Comparison of ENCODE assay signal across 28 cellular contexts in the genomic region with DNA sequence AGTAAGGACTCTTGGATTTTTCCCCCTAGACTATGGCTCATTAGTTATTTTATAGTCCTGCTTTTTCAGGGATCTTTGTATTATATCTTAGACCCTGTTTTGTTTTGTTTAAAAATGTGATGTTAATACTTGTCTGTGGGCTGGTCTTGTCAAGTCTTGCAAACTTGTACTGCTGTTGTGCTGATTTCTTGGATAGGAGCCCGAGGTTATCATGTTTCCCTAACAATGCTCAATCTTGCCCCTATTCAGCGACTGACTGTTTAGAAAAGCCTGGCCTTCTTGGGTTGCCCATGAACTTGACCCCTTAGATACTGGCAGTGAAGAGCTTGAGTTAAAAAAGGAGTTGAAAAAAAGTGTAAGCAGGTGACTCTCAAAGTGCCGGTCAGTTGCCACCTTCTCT.
A peak's percentile ranks its signal among the peaks of the same experiment; 100 is the strongest.
DNase-seq lines count a peak whose midpoint lies in the region; ATAC-seq and TF ChIP-seq lines count a peak whose summit lies in the region.
"Had no signal": no experiment of that assay in that cellular context is flagged by ENCODE, and none has a peak within 500 bp of the region (broad histone marks: within the 10 kb centered on the region; RNA-seq: fewer than 3 reads in every experiment).

No MANE protein-coding gene starts in this region.

- intact Hi-C loops in thyroid gland (cut with DNase I) (no loop called here), heart right ventricle (cut with DNase I) (no loop called here)

- H3K36me3 ChIP-seq in thyroid gland (no peaks in the 10 kb centered on the region), heart right ventricle (peaks cover 0 to 13% (median 0%) of the 10 kb centered on the region in 9 donors)
- H3K36me3 ChIP-seq: ascending aorta, neural progenitor cell, thoracic aorta had no signal

- DNase-seq in NCI-H2171 treated with DMSO at 0.1 percent for 48 hours (lab: John Stamatoyannopoulos, UW): peak; percentile 55
- DNase-seq in NCI-H2171 (lab: John Stamatoyannopoulos, UW): no peak
- DNase-seq in epithelial cell of prostate (ENCODE audit: low read depth, low spot score): no peak
- peak; percentile 33 for DNase-seq in myocyte (ENCODE audit: low read depth)
- DNase-seq in thyroid gland: no peak
- DNase-seq in heart right ventricle: no peak
- DNase-seq: 8988T; activated CD4-positive, alpha-beta T cell treated with anti-CD3 and anti-CD28 coated beads, Interleukin-2, amount 10 ng/mL, durations not matched to agents 24 days and 14 days; activated gamma-delta T cell; activated naive CD8-positive, alpha-beta T cell treated with anti-CD3 and anti-CD28 coated beads, Interleukin-2, amount 10 ng/mL, durations not matched to agents 7 days and 5 days; activated T-cell treated with anti-CD3 and anti-CD28 coated beads, Interleukin-2, amount 50 U/mL, for 24 hours; Calu3; EL; heart left ventricle; KG1; left cardiac atrium; MM.1S; NCI-H1417; NCI-H2107; NCI-H510A; stimulated activated naive CD8-positive, alpha-beta T cell treated with anti-CD3 and anti-CD28 coated beads, Interleukin-15, Interleukin-2, amounts not matched to agents 100 U/mL and 50 U/mL, for 24 hours had no signal

- H3K9me3 ChIP-seq in thyroid gland (no peaks in the 10 kb centered on the region), heart right ventricle (peaks cover 0 to 22% (median 7%) of the 10 kb centered on the region in 11 donors)

- TF ChIP-seq CTCF in thyroid gland (IDR thresholded peaks at IDR 0.05) (no peak), heart right ventricle (IDR thresholded peaks at IDR 0.05) (no peak)

- H3K4me3 ChIP-seq in thyroid gland (replicated peaks in 1 of 3) (no peak overlapping the region), heart right ventricle (no peak overlapping the region)
- H3K4me3 ChIP-seq: ascending aorta, GM12878, heart left ventricle, neural progenitor cell, thoracic aorta had no signal

- no peak for TF ChIP-seq POLR2A in thyroid gland (IDR thresholded peaks at IDR 0.05)

- H3K4me1 ChIP-seq in thyroid gland (peaks cover 14 to 17% of the 10 kb centered on the region in 2 donors), heart right ventricle (peaks cover 0 to 14% (median 3%) of the 10 kb centered on the region in 9 donors)
- H3K4me1 ChIP-seq: ascending aorta, neural progenitor cell had no signal

- no peak for ATAC-seq in heart right ventricle
- ATAC-seq in GM19023 (IDR thresholded peaks at IDR 0.05; ENCODE audit: unreplicated experiment): no peak
- ATAC-seq in HG02870 (IDR thresholded peaks at IDR 0.05; ENCODE audit: unreplicated experiment): no peak
- ATAC-seq: GM12878; heart left ventricle; left cardiac atrium; stimulated activated naive CD8-positive, alpha-beta T cell treated with anti-CD3 and anti-CD28 coated beads, Interleukin-15, Interleukin-2, amounts not matched to agents 100 U/mL and 50 U/mL, for 24 hours had no signal

- H3K27me3 ChIP-seq in thyroid gland (no peaks in the 10 kb centered on the region), heart right ventricle (no peaks in the 10 kb centered on the region)
- H3K27me3 ChIP-seq: ascending aorta, heart left ventricle, neural progenitor cell had no signal

- WGBS in thyroid gland, 2 donors: 22 to 30% methylated on average over 3 of the region's 3 CpGs
- 38 to 50% methylated on average over 3 of the region's 3 CpGs for WGBS in heart right ventricle, 2 donors

- peak overlapping the region; percentile 10 for H3K27ac ChIP-seq in epithelial cell of prostate
- H3K27ac ChIP-seq in thyroid gland: peak overlapping the region in 2 of 3 donors; percentile 38 to 50
- H3K27ac ChIP-seq in heart right ventricle: no peak overlapping the region
- H3K27ac ChIP-seq: ascending aorta, heart left ventricle, neural progenitor cell, thoracic aorta, VCaP had no signal

Comparison
In these comparisons a context has a peak if more than half of its experiments do, and no peak if none do; other contexts are left out.
1. DNase-seq: peak in NCI-H2171 treated with DMSO at 0.1 percent for 48 hours (single experiment) and myocyte (single experiment); none in NCI-H2171 (single experiment), epithelial cell of prostate (single experiment), thyroid gland (0 of 2) and heart right ventricle (0 of 2).
2. H3K27ac ChIP-seq: peak in epithelial cell of prostate (single experiment) and thyroid gland (2 of 3); none in heart right ventricle (0 of 10).